ENCODE assay signal across 1 cellular context in genomic region chr17:76271669-76272540, GRCh38.
TF ChIP-seq lines count a peak whose summit lies in the region.

No MANE protein-coding gene starts in this region.

TF ChIP-seq in K562, 482 proteins besides CTCF, POLR2A, EP300 and RAD21 (continued from another document):
- no peak for TF ChIP-seq THRA (IDR thresholded peaks at IDR 0.05)
- TF ChIP-seq RBM17 (IDR thresholded peaks at IDR 0.05; ENCODE audit: borderline replicate concordance, low read depth, low read length), result no peak
- TF ChIP-seq USF1 (CRISPR knock-in tag; IDR thresholded peaks at IDR 0.05), result no peak
- no peak for TF ChIP-seq SOX6 (IDR thresholded peaks at IDR 0.05)
- no peak for TF ChIP-seq ZNF695 (CRISPR knock-in tag; IDR thresholded peaks at IDR 0.05)
- peak; percentile 41; the same call in 1 of the 2 replicates for TF ChIP-seq ZNF717 (CRISPR knock-in tag; IDR thresholded peaks at IDR 0.05)
- TF ChIP-seq BACH1 (tag; IDR thresholded peaks at IDR 0.05), result no peak
- TF ChIP-seq ZC3H8 (IDR thresholded peaks at IDR 0.05), result no peak
- no peak for TF ChIP-seq ATF4 (CRISPR knock-in tag; IDR thresholded peaks at IDR 0.05)
- no peak for TF ChIP-seq KDM2B (CRISPR knock-in tag; IDR thresholded peaks at IDR 0.05)
- TF ChIP-seq JUN (IDR thresholded peaks at IDR 0.05; ENCODE audit: borderline replicate concordance, low read depth, low read length), result no peak
- no peak for TF ChIP-seq JUN (CRISPR knock-in tag; IDR thresholded peaks at IDR 0.05; ENCODE audit: borderline replicate concordance)
